Comparison of ENCODE assay signal across 8 cellular contexts in genomic region chr3:128725932-128726690, GRCh38. TPM values are rescaled to one million over a fixed set of nuclear protein-coding genes. Genes with fewer than 3 reads are reported as not detected.
A peak's percentile ranks its signal among the peaks of the same experiment; 100 is the strongest.
DNase-seq lines count a peak whose midpoint lies in the region; ATAC-seq and TF ChIP-seq lines count a peak whose summit lies in the region.

Gene RAB7A, plus strand, starts transcription at chr3:128726183. Its CDS starts 69,185 bp downstream, at chr3:128795368.

- peaks cover 57% of the 10 kb centered on the region for H3K79me2 ChIP-seq in PC-3 (ENCODE audit: low read length)

- no peaks in the 10 kb centered on the region for H3K27me3 ChIP-seq in PC-3 (ENCODE audit: low read length)

- H4K20me1 ChIP-seq in PC-3 (ENCODE audit: low read length): peaks cover 42% of the 10 kb centered on the region

- CTCF ChIA-PET in PC-3 (lab: Charles Lee): no interaction called here

- BruUV-seq in PC-3 (replicated peaks; lab: Mats Ljungman, UMichigan): no TSS peak

- no peak for TF ChIP-seq RAD21 in Ishikawa (IDR thresholded peaks at IDR 0.05; ENCODE audit: low read depth)

- H3K4me3 ChIP-seq in PC-3 (ENCODE audit: low read length): peak within 1 kb of the TSS; percentile 99

- no peak for TF ChIP-seq EP300 in Ishikawa (IDR thresholded peaks at IDR 0.05; ENCODE audit: borderline replicate concordance)

- no peaks in the 10 kb centered on the region for H3K9me3 ChIP-seq in PC-3 (ENCODE audit: low read length)

- peak within 1 kb of the TSS; percentile 98 for H2AFZ ChIP-seq in PC-3 (ENCODE audit: low read length)

- H3F3A ChIP-seq in PC-3 (ENCODE audit: low read length, unreplicated experiment): no peaks in the 10 kb centered on the region

- H3K9me2 ChIP-seq in PC-3 (replicated peaks; ENCODE audit: low read length): no peaks in the 10 kb centered on the region

- POLR2A ChIA-PET in PC-3 (lab: Charles Lee; ENCODE audit: unreplicated experiment): no interaction called here

- ATAC-seq in GM21576 (IDR thresholded peaks at IDR 0.05; ENCODE audit: unreplicated experiment) (peak; percentile 88), PC-3 (peak; percentile 92)

- H3K27ac ChIP-seq in PC-3 (ENCODE audit: low read length) (peak within 1 kb of the TSS; percentile 76), epithelial cell of prostate (peak within 1 kb of the TSS; percentile 99)

- H3K36me3 ChIP-seq in PC-3 (ENCODE audit: low read depth, low read length): no peaks in the 10 kb centered on the region; the same call in 1 of the 2 replicates

- peak within 1 kb of the TSS; percentile 90 for H3K4me2 ChIP-seq in PC-3 (ENCODE audit: low read length)

- no peak for TF ChIP-seq CTCF in PC-3 (conservative IDR thresholded peaks at IDR 0.05; ENCODE audit: low read depth, low read length)

- DNase-seq in DMS114 treated with DMSO at 0.1 percent for 48 hours (lab: John Stamatoyannopoulos, UW; ENCODE audit: unreplicated experiment) (peak; percentile 93), PC-3 (peak; percentile 94), activated T-cell treated with anti-CD3 and anti-CD28 coated beads for 48 hours (ENCODE audit: low read depth) (peak; percentile 98), epithelial cell of prostate (ENCODE audit: low read depth, low spot score) (peak; percentile 83), mucosa of gallbladder (ENCODE audit: low spot score) (peak; percentile 99)
- peak; percentile 91 to 95 for DNase-seq in stimulated activated CD8-positive, alpha-beta memory T cell treated with anti-CD3 and anti-CD28 coated beads, Interleukin-4, amount 100 ng/mL, for 4 hours (ENCODE audit: low read depth in 2 of 2, low spot score in 1 of 2)

- intact Hi-C loops in PC-3 (cut with micrococcal nuclease): loop anchor here (5.0 kb wide), 1 partner anchor 61 kb away; no protein-coding TSS in a partner anchor

- peak within 1 kb of the TSS; percentile 95 for H3K9ac ChIP-seq in PC-3 (ENCODE audit: low read length)

- peaks cover 20% of the 10 kb centered on the region for H3K4me1 ChIP-seq in PC-3 (ENCODE audit: insufficient read depth, low read length)

TF ChIP-seq in Ishikawa, 13 proteins besides CTCF, POLR2A, EP300 and RAD21:
- TF ChIP-seq FOXM1 (IDR thresholded peaks at IDR 0.05; ENCODE audit: borderline replicate concordance, low read depth) (no peak), CEBPB (IDR thresholded peaks at IDR 0.05) (peak; percentile 84; the same call in 1 of the 2 replicates), MAX (IDR thresholded peaks at IDR 0.05) (peak; percentile 95), USF1 (IDR thresholded peaks at IDR 0.05) (peak; percentile 97), CREB1 (IDR thresholded peaks at IDR 0.05; ENCODE audit: low read depth) (peak; percentile 73), ZBTB7A (IDR thresholded peaks at IDR 0.05; ENCODE audit: low read depth) (no peak; the same call in 1 of the 2 replicates), YY1 (IDR thresholded peaks at IDR 0.05; ENCODE audit: low read depth) (peak; percentile 100), REST (IDR thresholded peaks at IDR 0.05; ENCODE audit: low read depth) (no peak), TCF12 (IDR thresholded peaks at IDR 0.05; ENCODE audit: low read depth) (peak; percentile 65), NFIC (IDR thresholded peaks at IDR 0.05) (no peak), TEAD4 (IDR thresholded peaks at IDR 0.05) (no peak), TAF1 (IDR thresholded peaks at IDR 0.05; ENCODE audit: low read depth) (peak; percentile 76; the same call in 1 of the 2 replicates), EGR1 (IDR thresholded peaks at IDR 0.05) (peak; percentile 100)

RNA-seq across cellular contexts. Expression of gene RAB7A, which starts in this region (rescaled TPM):
- total RNA-seq in PC-3 (2014; rRNA removed) (48.0 and 78.2 TPM in 2 replicates), mucosa of gallbladder (194 TPM)

Comparison
In these comparisons a context has a peak if more than half of its experiments do, and no peak if none do; other contexts are left out.
1. Peak in every context shown above with its lines: DNase-seq, ATAC-seq, H3K4me3 ChIP-seq and H3K27ac ChIP-seq.